ENCODE assay signal across 1 cellular context in the genomic region with DNA sequence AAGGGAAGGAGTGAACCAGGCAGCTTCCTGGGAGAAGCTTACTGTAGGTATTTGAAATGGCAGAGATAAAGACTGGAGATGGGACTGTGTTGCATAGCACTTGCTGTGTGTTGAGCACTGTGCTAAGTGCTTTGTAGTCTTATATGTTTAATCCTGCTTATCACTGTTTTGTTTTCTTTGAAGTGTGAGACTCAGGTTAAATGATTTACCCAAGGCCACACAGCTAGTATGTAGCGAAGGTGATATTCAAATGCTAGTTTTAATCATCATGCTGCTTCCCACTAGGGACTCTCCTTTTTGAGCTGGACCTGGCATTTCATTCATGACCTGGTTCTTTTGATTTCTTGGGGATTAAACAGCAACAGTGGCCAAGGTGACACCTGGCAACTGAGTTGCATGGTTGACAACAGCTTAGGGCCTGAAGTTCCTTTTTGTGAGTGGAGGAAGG.
A peak's percentile ranks its signal among the peaks of the same experiment; 100 is the strongest.
TF ChIP-seq lines count a peak whose summit lies in the region.

No MANE protein-coding gene starts in this region.

TF ChIP-seq in K562, 482 proteins besides CTCF, POLR2A, EP300 and RAD21:
- TF ChIP-seq ZNF589 (CRISPR knock-in tag; IDR thresholded peaks at IDR 0.05; ENCODE audit: low read depth) (0 out of 2 replicates have a peak, but pooled peaks have one; percentile 37), RCOR1 (IDR thresholded peaks at IDR 0.05; ENCODE audit: borderline replicate concordance in 1 of 2, low read depth in 2 of 2, low read length in 2 of 2) (0 out of 4 replicates have a peak, but pooled peaks of 1 of the 2 experiments have one; percentile 4), BRD4 (IDR thresholded peaks at IDR 0.05) (0 out of 2 replicates have a peak, but pooled peaks have one; percentile 0), ETV1 (tag; conservative IDR thresholded peaks at IDR 0.05; ENCODE audit: low read depth) (0 out of 2 replicates have a peak, but pooled peaks have one; percentile 2), ZNF175 (CRISPR knock-in tag; IDR thresholded peaks at IDR 0.05; ENCODE audit: low read depth) (0 out of 2 replicates have a peak, but pooled peaks have one; percentile 10), POLR2G (IDR thresholded peaks at IDR 0.05; ENCODE audit: low read depth, low read length) (no peak), ZNF57 (CRISPR knock-in tag; IDR thresholded peaks at IDR 0.05) (no peak)
